8 cellular contexts compared by ENCODE assay signal in genomic region chr11:363948-364761, GRCh38. TPM values are rescaled to one million over a fixed set of nuclear protein-coding genes. Genes with fewer than 3 reads are reported as not detected.
DNase-seq lines count a peak whose midpoint lies in the region; ATAC-seq and TF ChIP-seq lines count a peak whose summit lies in the region.

No MANE protein-coding gene starts in this region.

- DNase-seq in BE2C, result peak; percentile 24
- peak; percentile 88 for DNase-seq in HPDE6-E6E7 (ENCODE audit: extremely low spot score)
- peak; percentile 95 for DNase-seq in SW480 (ENCODE audit: low spot score)
- peak; percentile 88 for DNase-seq in MCF 10A (ENCODE audit: unreplicated experiment)
- peak in 8 of 9 donors; percentile 47 to 63 (median 54) for DNase-seq in naive thymus-derived CD4-positive, alpha-beta T cell
- no peak for DNase-seq in SIG-M5 treated with dmso at 0.1 percent for 504 hours (lab: John Stamatoyannopoulos, UW; ENCODE audit: unreplicated experiment)
- DNase-seq in foreskin melanocyte, result no peak

- TF ChIP-seq CTCF in BE2C (IDR thresholded peaks at IDR 0.05; ENCODE audit: low read depth, low read length) (no peak), MCF 10A (IDR thresholded peaks at IDR 0.05; ENCODE audit: unreplicated experiment) (peak; percentile 81)

- POLR2A ChIA-PET in MCF 10A (lab: Yijun Ruan, JAX), result interaction anchor here (0.8 to 2.6 kb wide), 12 partner anchors 22 to 171 kb away, joined by 3 to 14 read pairs (median 4); partner anchors contain the start of genes BET1L, HRAS, PKP3 and PSMD13
- POLR2A ChIA-PET in naive thymus-derived CD4-positive, alpha-beta T cell (lab: Charles Lee), result interaction anchor here (0.6 to 1.5 kb wide), 4 partner anchors 42 to 113 kb away, joined by 3 to 6 read pairs (median 4); partner anchors contain the start of gene SIGIRR

- no peak overlapping the region for H3K4me3 ChIP-seq in BE2C (ENCODE audit: low read depth, low read length)
- H3K4me3 ChIP-seq in naive thymus-derived CD4-positive, alpha-beta T cell (ENCODE audit: low read length), result no peak overlapping the region

- H3K27me3 ChIP-seq in BE2C, result peaks cover 7% of the 10 kb centered on the region
- peaks cover 3 to 7% of the 10 kb centered on the region in 2 donors for H3K27me3 ChIP-seq in naive thymus-derived CD4-positive, alpha-beta T cell (ENCODE audit: control insufficient read depth in 2 of 2, insufficient read depth in 2 of 2, low read length in 2 of 2)

- peak overlapping the region; percentile 35 for H3K4me3 Mint-ChIP-seq in MCF 10A (ENCODE audit: unreplicated experiment)
- H3K4me3 Mint-ChIP-seq in naive thymus-derived CD4-positive, alpha-beta T cell, result no peak overlapping the region

- no peak overlapping the region for H3K27ac ChIP-seq in naive thymus-derived CD4-positive, alpha-beta T cell (ENCODE audit: low read depth, low read length)

- H3K27ac Mint-ChIP-seq in MCF 10A (ENCODE audit: low read depth, unreplicated experiment), result peak overlapping the region; percentile 13
- no peak overlapping the region for H3K27ac Mint-ChIP-seq in naive thymus-derived CD4-positive, alpha-beta T cell

- intact Hi-C loops in MCF 10A (cut with micrococcal nuclease), result loop anchor here (2.0 kb wide), 1 partner anchor 113 kb away; no protein-coding TSS in a partner anchor
- intact Hi-C loops in naive thymus-derived CD4-positive, alpha-beta T cell (cut with micrococcal nuclease), result no loop called here

- no peaks in the 10 kb centered on the region for H3K36me3 ChIP-seq in BE2C
- no peaks in the 10 kb centered on the region for H3K36me3 ChIP-seq in naive thymus-derived CD4-positive, alpha-beta T cell (ENCODE audit: control insufficient read depth in 2 of 3, insufficient read depth in 3 of 3, low read length in 3 of 3)

- H3K4me1 Mint-ChIP-seq in MCF 10A (ENCODE audit: insufficient read depth, unreplicated experiment), result peaks cover 17% of the 10 kb centered on the region
- peaks cover 0 to 27% (median 17%) of the 10 kb centered on the region in 7 donors for H3K4me1 Mint-ChIP-seq in naive thymus-derived CD4-positive, alpha-beta T cell

- no peaks in the 10 kb centered on the region for H3K36me3 Mint-ChIP-seq in MCF 10A (ENCODE audit: insufficient read depth, unreplicated experiment)
- peaks cover 0 to 4% (median 0%) of the 10 kb centered on the region in 5 donors for H3K36me3 Mint-ChIP-seq in naive thymus-derived CD4-positive, alpha-beta T cell

- no TSS peak for BruUV-seq in MCF 10A (replicated peaks; lab: Mats Ljungman, UMichigan)

- H3K9me3 ChIP-seq in BE2C, result no peaks in the 10 kb centered on the region
- H3K9me3 ChIP-seq in naive thymus-derived CD4-positive, alpha-beta T cell (ENCODE audit: control insufficient read depth in 2 of 3, low read length in 3 of 3), result peaks cover 0 to 7% (median 0%) of the 10 kb centered on the region in 3 experiments

- no peaks in the 10 kb centered on the region for H3K4me1 ChIP-seq in BE2C
- H3K4me1 ChIP-seq in naive thymus-derived CD4-positive, alpha-beta T cell (ENCODE audit: control insufficient read depth in 2 of 2, insufficient read depth in 2 of 2, low read length in 2 of 2), result peaks cover 10 to 14% of the 10 kb centered on the region in 2 donors

- CTCF ChIA-PET in MCF 10A (lab: Yijun Ruan, JAX), result interaction anchor here (0.5 to 6.7 kb wide), 25 partner anchors 9 to 164 kb away, joined by 3 to 68 read pairs (median 4); partner anchors contain the start of genes BET1L, IFITM2 and RIC8A
- CTCF ChIA-PET in naive thymus-derived CD4-positive, alpha-beta T cell (lab: Charles Lee), result interaction anchor here (1.1 to 4.7 kb wide), 4 partner anchors 9 to 114 kb away, joined by 3 to 38 read pairs (median 12); no protein-coding TSS in a partner anchor

- no peaks in the 10 kb centered on the region for H3K9me3 Mint-ChIP-seq in MCF 10A (ENCODE audit: unreplicated experiment)
- peaks cover 0 to 7% (median 2%) of the 10 kb centered on the region in 11 donors for H3K9me3 Mint-ChIP-seq in naive thymus-derived CD4-positive, alpha-beta T cell

- ATAC-seq in naive thymus-derived CD4-positive, alpha-beta T cell, result peak; percentile 84
- no peak for ATAC-seq in HG03175 (IDR thresholded peaks at IDR 0.05; ENCODE audit: unreplicated experiment)

- H3K27me3 Mint-ChIP-seq in MCF 10A (ENCODE audit: insufficient read depth, unreplicated experiment), result peaks cover 24% of the 10 kb centered on the region
- peaks cover 10 to 33% (median 23%) of the 10 kb centered on the region in 5 donors for H3K27me3 Mint-ChIP-seq in naive thymus-derived CD4-positive, alpha-beta T cell

RNA-seq across cellular contexts. Expression of gene B4GALNT4, which starts 5.1 kb away (rescaled TPM):
- 29.4 TPM for polyA plus RNA-seq in BE2C (2012; ENCODE audit: insufficient read depth, insufficient read length, low read depth)
- 20.0 and 25.9 TPM in 2 replicates for total RNA-seq in MCF 10A (2022)
- 10 to 100 TPM in 2 of 5 experiments, 1 to 10 TPM in 3; 1.2 to 11.8 (median 3.5) TPM for total RNA-seq in naive thymus-derived CD4-positive, alpha-beta T cell
- under 1 TPM in 1 of 2 donors, not detected in 1; 0.14 TPM for polyA plus RNA-seq in naive thymus-derived CD4-positive, alpha-beta T cell

RNA-seq across cellular contexts. Expression of gene PKP3, which starts 29.9 kb away (rescaled TPM):
- not detected for polyA plus RNA-seq in BE2C (2012; ENCODE audit: insufficient read depth, insufficient read length, low read depth)
- 129 and 177 TPM in 2 replicates for total RNA-seq in MCF 10A (2022)
- not detected for total RNA-seq in naive thymus-derived CD4-positive, alpha-beta T cell
- polyA plus RNA-seq in naive thymus-derived CD4-positive, alpha-beta T cell, result not detected

RNA-seq across cellular contexts. Expression of gene IFITM3, which starts 43.5 kb away (rescaled TPM):
- polyA plus RNA-seq in BE2C (2012; ENCODE audit: insufficient read depth, insufficient read length, low read depth), result 2.7 TPM
- 415 and 497 TPM in 2 replicates for total RNA-seq in MCF 10A (2022)
- 10 to 100 TPM in 3 of 5 experiments, 1 to 10 TPM in 2; 6.7 to 43.1 (median 13.2) TPM for total RNA-seq in naive thymus-derived CD4-positive, alpha-beta T cell
- polyA plus RNA-seq in naive thymus-derived CD4-positive, alpha-beta T cell, result 100 to 1,000 TPM in 1 of 2 donors, 1 to 10 TPM in 1; 5.1 to 194 TPM

RNA-seq across cellular contexts. Expression of gene IFITM1, which starts 50.3 kb away (rescaled TPM):
- polyA plus RNA-seq in BE2C (2012; ENCODE audit: insufficient read depth, insufficient read length, low read depth), result not detected
- total RNA-seq in MCF 10A (2022), result 1.8 and 4.8 TPM in 2 replicates
- total RNA-seq in naive thymus-derived CD4-positive, alpha-beta T cell, result 100 to 1,000 TPM in 4 of 5 experiments, 10 to 100 TPM in 1; 97.4 to 985 (median 241) TPM
- 1,000 to 10,000 TPM; 1,878 to 2,355 TPM for polyA plus RNA-seq in naive thymus-derived CD4-positive, alpha-beta T cell

RNA-seq across cellular contexts. Expression of gene SIGIRR, which starts 50.6 kb away (rescaled TPM):
- 7.9 TPM for polyA plus RNA-seq in BE2C (2012; ENCODE audit: insufficient read depth, insufficient read length, low read depth)
- total RNA-seq in MCF 10A (2022), result 6.2 and 7.7 TPM in 2 replicates
- 100 to 1,000 TPM; 210 to 497 (median 392) TPM for total RNA-seq in naive thymus-derived CD4-positive, alpha-beta T cell
- polyA plus RNA-seq in naive thymus-derived CD4-positive, alpha-beta T cell, result 100 to 1,000 TPM; 223 to 305 TPM

Comparison
In these comparisons a context has a peak if more than half of its experiments do, and no peak if none do; other contexts are left out.
1. DNase-seq: peak in BE2C (single experiment), HPDE6-E6E7 (single experiment), SW480 (single experiment), MCF 10A (single experiment) and naive thymus-derived CD4-positive, alpha-beta T cell (8 of 9); none in SIG-M5 treated with dmso at 0.1 percent for 504 hours (single experiment) and foreskin melanocyte (single experiment).
2. RNA of gene PKP3, which starts 29.9 kb away (total RNA-seq): 129 to 177 TPM in MCF 10A; not detected in naive thymus-derived CD4-positive, alpha-beta T cell; every median in the first group is over 100 times any median in the second.